8 cellular contexts compared by ENCODE assay signal in genomic region chrX:104922206-104922621, GRCh38.
DNase-seq lines count a peak whose midpoint lies in the region; ATAC-seq and TF ChIP-seq lines count a peak whose summit lies in the region.

No MANE protein-coding gene starts in this region.

- ATAC-seq in GM19035 (IDR thresholded peaks at IDR 0.05; ENCODE audit: unreplicated experiment), result peak; percentile 98
- peak; percentile 98 for ATAC-seq in HG03135 (IDR thresholded peaks at IDR 0.05; ENCODE audit: unreplicated experiment)
- peak; percentile 98 for ATAC-seq in WTC11
- ATAC-seq in lower lobe of right lung, result peak; percentile 94 to 96

- H3K27me3 Mint-ChIP-seq in WTC11 (ENCODE audit: low read depth), result no peaks in the 10 kb centered on the region
- peaks cover 16% of the 10 kb centered on the region for H3K27me3 Mint-ChIP-seq in chondrocyte (ENCODE audit: low read depth)

- no peak overlapping the region for H3K4me3 ChIP-seq in lower lobe of right lung

- no peak overlapping the region for H3K27ac ChIP-seq in lower lobe of right lung

- H3K9me3 Mint-ChIP-seq in WTC11 (no peaks in the 10 kb centered on the region), chondrocyte (ENCODE audit: low read depth) (no peaks in the 10 kb centered on the region)

- H3K36me3 Mint-ChIP-seq in WTC11 (no peaks in the 10 kb centered on the region), chondrocyte (ENCODE audit: low read depth) (no peaks in the 10 kb centered on the region)

- no peaks in the 10 kb centered on the region for H3K4me1 ChIP-seq in lower lobe of right lung

- H3K27ac Mint-ChIP-seq in WTC11 (no peak overlapping the region), chondrocyte (ENCODE audit: unreplicated experiment) (no peak overlapping the region)

- POLR2A ChIA-PET in WTC11 (lab: Charles Lee), result no interaction called here

- TF ChIP-seq CTCF in WTC11 (IDR thresholded peaks at IDR 0.05), result peak; percentile 85
- peak; percentile 93 for TF ChIP-seq CTCF in chondrocyte (IDR thresholded peaks at IDR 0.05)
- peak; percentile 79 for TF ChIP-seq CTCF in lower lobe of right lung (IDR thresholded peaks at IDR 0.05)

- no peaks in the 10 kb centered on the region for H3K36me3 ChIP-seq in lower lobe of right lung

- no peak overlapping the region for H3K4me3 Mint-ChIP-seq in WTC11
- H3K4me3 Mint-ChIP-seq in chondrocyte (ENCODE audit: unreplicated experiment), result no peak overlapping the region

- CTCF ChIA-PET in WTC11 (lab: Charles Lee), result interaction anchor here (0.6 to 2.5 kb wide), 19 partner anchors 9 to 400 kb away, joined by 3 to 29 read pairs (median 4); partner anchors contain the start of gene IL1RAPL2

- no peaks in the 10 kb centered on the region for H3K9me3 ChIP-seq in lower lobe of right lung

- intact Hi-C loops in lower lobe of right lung (cut with DNase I), result no loop called here

- DNase-seq in C1 segment of cervical spinal cord (lab: John Stamatoyannopoulos, UW), result peak in 8 of 14 donors; percentile 0 to 30 (median 4)
- peak; percentile 44 for DNase-seq in NCI-H2171 treated with DMSO at 0.1 percent for 48 hours (lab: John Stamatoyannopoulos, UW)
- DNase-seq in WTC11 (ENCODE audit: low spot score), result peak; percentile 74
- DNase-seq in chondrocyte (ENCODE audit: low spot score), result no peak
- DNase-seq in lower lobe of right lung, result peak; percentile 60
- peak; percentile 22 to 29 for DNase-seq in stimulated activated CD8-positive, alpha-beta memory T cell treated with anti-CD3 and anti-CD28 coated beads, Interleukin-15, amount 100 ng/mL, for 48 hours (ENCODE audit: low read depth in 2 of 2)

- peaks cover 2% of the 10 kb centered on the region; the same call in 1 of the 2 replicates for H3K4me1 Mint-ChIP-seq in WTC11
- peaks cover 2% of the 10 kb centered on the region for H3K4me1 Mint-ChIP-seq in chondrocyte (ENCODE audit: low read depth)

- no peaks in the 10 kb centered on the region for H3K27me3 ChIP-seq in lower lobe of right lung (ENCODE audit: low read depth)

TF ChIP-seq in WTC11, 78 proteins besides CTCF, POLR2A, EP300 and RAD21:
- TF ChIP-seq MYBL2 (CRISPR knock-in tag; IDR thresholded peaks at IDR 0.05) (no peak), ZSCAN18 (CRISPR knock-in tag; IDR thresholded peaks at IDR 0.05) (no peak), CREB1 (CRISPR knock-in tag; IDR thresholded peaks at IDR 0.05) (no peak)
